ENCODE assay signal across 24 cellular contexts in the genomic region with DNA sequence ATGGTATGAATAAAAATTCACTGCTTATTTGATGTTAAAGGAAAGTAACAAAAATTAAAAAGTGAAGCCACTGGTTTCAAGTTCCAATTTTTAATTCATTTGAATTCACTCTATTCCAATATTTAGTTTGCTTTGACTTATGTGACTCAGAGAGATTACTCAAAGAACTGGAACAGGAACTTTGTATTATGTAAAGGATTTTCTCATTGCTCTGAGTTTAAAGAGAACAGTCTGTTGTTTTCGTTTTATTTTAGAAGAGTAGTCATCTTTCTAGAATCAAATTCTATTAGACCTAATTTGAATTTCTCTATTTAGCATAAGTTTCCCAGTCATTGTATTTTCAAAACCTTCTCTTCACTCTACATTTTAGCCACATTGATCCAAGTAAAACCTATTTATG.
DNase-seq lines count a peak whose midpoint lies in the region; FAIRE-seq and TF ChIP-seq lines count a peak whose summit lies in the region.
"Had no signal": no experiment of that assay in that cellular context is flagged by ENCODE, and none has a peak within 500 bp of the region (broad histone marks: within the 10 kb centered on the region; RNA-seq: fewer than 3 reads in every experiment).

No MANE protein-coding gene starts in this region.

- intact Hi-C loops in posterior vena cava (cut with DNase I) = no loop called here

- FAIRE-seq in TTC549 (lab: Jason Lieb, UNC) = peak; percentile 53
- FAIRE-seq: GM12878, H1 had no signal

- DNase-seq in GM03348 (ENCODE audit: low spot score) (peak; percentile 9), fibroblast of the aortic adventitia (ENCODE audit: low read depth) (peak; percentile 37), SIG-M5 (lab: John Stamatoyannopoulos, UW) (no peak), GM19238 (ENCODE audit: insufficient read length, low spot score) (no peak), posterior vena cava (ENCODE audit: low spot score) (no peak), smooth muscle cell (lab: John Stamatoyannopoulos, UW; ENCODE audit: unreplicated experiment) (no peak)
- DNase-seq: ACHN; CD4-positive, CD25-positive, alpha-beta regulatory T cell; COR-L47; DMS 273 treated with DMSO at 0.1 percent for 48 hours; DND-41; GDM1; NCI-H1092 treated with DMSO at 0.1 percent for 48 hours; NCI-H2081 treated with DMSO at 0.1 percent for 48 hours; NK-92 treated with Interleukin-12 subunit alpha and Interleukin-12 subunit beta, amount 100 ng/mL, for 24 hours; OCI-M1; SHP77; SK-N-SH; T-cell had no signal

- H3K4me3 ChIP-seq in ACC112 (ENCODE audit: low read depth, low read length) (peak overlapping the region; percentile 11; the same call in 1 of the 2 replicates), fibroblast of the aortic adventitia (ENCODE audit: low read depth, low read length) (no peak overlapping the region), smooth muscle cell (no peak overlapping the region)
- H3K4me3 ChIP-seq: GM12878 had no signal

- H3K27ac ChIP-seq in ACC112 (ENCODE audit: low read depth, low read length) (no peak overlapping the region), smooth muscle cell (ENCODE audit: low read depth) (no peak overlapping the region)
- H3K27ac ChIP-seq: KMS-11 had no signal

- H3K4me1 ChIP-seq in ACC112 (ENCODE audit: control insufficient read depth, insufficient read depth, low read length, unreplicated experiment) = peaks cover 5% of the 10 kb centered on the region
- H3K4me1 ChIP-seq in smooth muscle cell (ENCODE audit: low read depth) = no peaks in the 10 kb centered on the region

- TF ChIP-seq CTCF in fibroblast of the aortic adventitia (IDR thresholded peaks at IDR 0.05; ENCODE audit: insufficient read depth, low read length) (no peak), smooth muscle cell (IDR thresholded peaks at IDR 0.05; ENCODE audit: borderline replicate concordance, insufficient read depth, poor library complexity, severe bottlenecking) (no peak)

- H3K79me2 ChIP-seq in ACC112 (ENCODE audit: control insufficient read depth, insufficient read depth, low read length, unreplicated experiment) (no peaks in the 10 kb centered on the region), smooth muscle cell (ENCODE audit: low read depth) (no peaks in the 10 kb centered on the region)

- H3F3A ChIP-seq in smooth muscle cell (ENCODE audit: low read depth) = no peaks in the 10 kb centered on the region

- H2AFZ ChIP-seq in ACC112 (ENCODE audit: low read length, unreplicated experiment) (no peak overlapping the region), smooth muscle cell (ENCODE audit: low read depth) (no peak overlapping the region)

- no peaks in the 10 kb centered on the region for H3K9me3 ChIP-seq in smooth muscle cell (replicated peaks; ENCODE audit: low read depth)
- H3K9me3 ChIP-seq: SK-N-SH had no signal

- WGBS in smooth muscle cell (ENCODE audit: low lambda C conversion rate) = 84% methylated on average over 1 of the region's 1 CpG

- H3K27me3 ChIP-seq in ACC112 (ENCODE audit: insufficient read depth, low read length) (no peaks in the 10 kb centered on the region), smooth muscle cell (ENCODE audit: low read depth) (no peaks in the 10 kb centered on the region)

- H3K4me2 ChIP-seq in smooth muscle cell = no peak overlapping the region
- H3K4me2 ChIP-seq: KMS-11, SK-N-SH had no signal

- no peaks in the 10 kb centered on the region for H4K20me1 ChIP-seq in smooth muscle cell (ENCODE audit: low read depth)

- H3K36me3 ChIP-seq in ACC112 (ENCODE audit: insufficient read depth, low read length) (no peaks in the 10 kb centered on the region), smooth muscle cell (ENCODE audit: low read depth) (no peaks in the 10 kb centered on the region)

- H3K9ac ChIP-seq in smooth muscle cell (ENCODE audit: low read depth) = no peak overlapping the region
- H3K9ac ChIP-seq: KMS-11, SK-N-SH had no signal

Comparison
In these comparisons a context has a peak if more than half of its experiments do, and no peak if none do; other contexts are left out.
1. DNase-seq: peak in GM03348 (single experiment) and fibroblast of the aortic adventitia (single experiment); none in SIG-M5 (single experiment), GM19238 (single experiment), posterior vena cava (single experiment) and smooth muscle cell (single experiment).